ENCODE assay signal across 1 cellular context in genomic region chr17:68492394-68493054, GRCh38.
TF ChIP-seq lines count a peak whose summit lies in the region.

No MANE protein-coding gene starts in this region.

TF ChIP-seq in GM12878, 131 proteins besides CTCF, POLR2A, EP300 and RAD21:
- peak; percentile 65; the same call in 1 of the 2 replicates for TF ChIP-seq ZBTB33 (IDR thresholded peaks at IDR 0.05)
